Comparison of ENCODE assay signal across 8 cellular contexts in genomic region chr1:109931189-109931672, GRCh38. TPM values are rescaled to one million over a fixed set of nuclear protein-coding genes. Genes with fewer than 3 reads are reported as not detected.
DNase-seq lines count a peak whose midpoint lies in the region; ATAC-seq and TF ChIP-seq lines count a peak whose summit lies in the region.

No MANE protein-coding gene starts in this region.

- no peak overlapping the region for H3K9ac ChIP-seq in fibroblast of lung (ENCODE audit: insufficient read depth, low read length)

- in situ Hi-C loops in Caki2 (cut with HindIII; ENCODE audit: low pct_unique_long_range_greater_than_20kb, low sequenced_read_pairs) = no loop called here

- TF ChIP-seq CTCF in Peyer's patch (IDR thresholded peaks at IDR 0.05) (peak in 1 of 6 experiments; percentile 7), fibroblast of lung (conservative IDR thresholded peaks at IDR 0.05 in 1 of 2, IDR thresholded peaks at IDR 0.05 in 1 of 2; ENCODE audit: low read depth in 1 of 2, low read length in 2 of 2) (no peak)

- H3K4me3 Mint-ChIP-seq in activated CD4-positive, alpha-beta memory T cell treated with anti-CD3 and anti-CD28 coated beads, Interleukin-2, amount 10 ng/mL, durations not matched to agents 7 days and 5 days = no peak overlapping the region
- no peak overlapping the region for H3K4me3 Mint-ChIP-seq in naive thymus-derived CD4-positive, alpha-beta T cell

- H3K27ac Mint-ChIP-seq in activated CD4-positive, alpha-beta memory T cell treated with anti-CD3 and anti-CD28 coated beads, Interleukin-2, amount 10 ng/mL, durations not matched to agents 7 days and 5 days = no peak overlapping the region
- H3K27ac Mint-ChIP-seq in naive thymus-derived CD4-positive, alpha-beta T cell = no peak overlapping the region

- DNase-seq in Caki2 (ENCODE audit: low read depth) (peak; percentile 83), Peyer's patch (peak in 1 of 3 donors; percentile 72), fibroblast of lung (ENCODE audit: low read depth in 2 of 2) (peak; percentile 80 to 85), myocyte (ENCODE audit: low read depth) (peak; percentile 85)
- DNase-seq in activated CD4-positive, alpha-beta memory T cell treated with anti-CD3 and anti-CD28 coated beads, Interleukin-2, amount 10 ng/mL, durations not matched to agents 7 days and 5 days = no peak
- DNase-seq in naive thymus-derived CD4-positive, alpha-beta T cell = no peak

- H3K36me3 ChIP-seq in Peyer's patch (peaks cover 0 to 24% (median 0%) of the 10 kb centered on the region in 3 donors), fibroblast of lung (ENCODE audit: control insufficient read depth, insufficient read depth, low read length) (peaks cover 17% of the 10 kb centered on the region)
- H3K36me3 ChIP-seq in naive thymus-derived CD4-positive, alpha-beta T cell (ENCODE audit: control insufficient read depth in 2 of 3, insufficient read depth in 3 of 3, low read length in 3 of 3) = peaks cover 0 to 5% (median 0%) of the 10 kb centered on the region in 3 experiments

- ATAC-seq in HG02623 (IDR thresholded peaks at IDR 0.05; ENCODE audit: unreplicated experiment) = no peak
- ATAC-seq in naive thymus-derived CD4-positive, alpha-beta T cell = no peak
- ATAC-seq in GM18907 (IDR thresholded peaks at IDR 0.05; ENCODE audit: unreplicated experiment) = no peak

- H3K36me3 Mint-ChIP-seq in activated CD4-positive, alpha-beta memory T cell treated with anti-CD3 and anti-CD28 coated beads, Interleukin-2, amount 10 ng/mL, durations not matched to agents 7 days and 5 days (ENCODE audit: low read depth) = peaks cover 43% of the 10 kb centered on the region
- peaks cover 6 to 26% (median 11%) of the 10 kb centered on the region in 5 donors for H3K36me3 Mint-ChIP-seq in naive thymus-derived CD4-positive, alpha-beta T cell

- peak overlapping the region; percentile 3 to 78 (median 52) for H3K27ac ChIP-seq in Peyer's patch
- no peak overlapping the region for H3K27ac ChIP-seq in fibroblast of lung (ENCODE audit: insufficient read depth, low read length)
- H3K27ac ChIP-seq in naive thymus-derived CD4-positive, alpha-beta T cell (ENCODE audit: low read depth, low read length) = no peak overlapping the region

- peaks cover 24% of the 10 kb centered on the region for H3K4me1 Mint-ChIP-seq in activated CD4-positive, alpha-beta memory T cell treated with anti-CD3 and anti-CD28 coated beads, Interleukin-2, amount 10 ng/mL, durations not matched to agents 7 days and 5 days
- peaks cover 0 to 13% (median 0%) of the 10 kb centered on the region in 7 donors for H3K4me1 Mint-ChIP-seq in naive thymus-derived CD4-positive, alpha-beta T cell

- no peaks in the 10 kb centered on the region for H4K20me1 ChIP-seq in fibroblast of lung (ENCODE audit: control insufficient read depth, extremely low read depth, insufficient read depth, low read length)

- peak overlapping the region; percentile 32 for H3K4me2 ChIP-seq in fibroblast of lung (ENCODE audit: extremely low read depth, insufficient read depth, low read length)

- H3K4me1 ChIP-seq in Peyer's patch (peaks cover 0 to 71% (median 10%) of the 10 kb centered on the region in 4 donors), fibroblast of lung (ENCODE audit: control insufficient read depth, extremely low read depth, insufficient read depth, low read length) (peaks cover 26% of the 10 kb centered on the region)
- H3K4me1 ChIP-seq in naive thymus-derived CD4-positive, alpha-beta T cell (ENCODE audit: control insufficient read depth in 2 of 2, insufficient read depth in 2 of 2, low read length in 2 of 2) = no peaks in the 10 kb centered on the region

- H3K4me3 ChIP-seq in Peyer's patch (no peak overlapping the region), fibroblast of lung (replicated peaks in 1 of 4; ENCODE audit: control extremely low read depth in 1 of 4, insufficient read depth in 1 of 4, low read depth in 3 of 4, low read length in 4 of 4) (no peak overlapping the region)
- no peak overlapping the region for H3K4me3 ChIP-seq in naive thymus-derived CD4-positive, alpha-beta T cell (ENCODE audit: low read length)

- no peaks in the 10 kb centered on the region for H3K79me2 ChIP-seq in fibroblast of lung (ENCODE audit: control insufficient read depth, insufficient read depth, low read length)

- no peaks in the 10 kb centered on the region for H3K9me3 ChIP-seq in Peyer's patch
- H3K9me3 ChIP-seq in fibroblast of lung (ENCODE audit: control insufficient read depth, insufficient read depth, low read depth, low read length) = no peaks in the 10 kb centered on the region
- H3K9me3 ChIP-seq in naive thymus-derived CD4-positive, alpha-beta T cell (ENCODE audit: control insufficient read depth in 2 of 3, low read length in 3 of 3) = no peaks in the 10 kb centered on the region

- H3K27me3 Mint-ChIP-seq in activated CD4-positive, alpha-beta memory T cell treated with anti-CD3 and anti-CD28 coated beads, Interleukin-2, amount 10 ng/mL, durations not matched to agents 7 days and 5 days = peaks cover 9% of the 10 kb centered on the region
- H3K27me3 Mint-ChIP-seq in naive thymus-derived CD4-positive, alpha-beta T cell = no peaks in the 10 kb centered on the region

- intact Hi-C loops in naive thymus-derived CD4-positive, alpha-beta T cell (cut with micrococcal nuclease) = no loop called here

- CTCF ChIA-PET in activated CD4-positive, alpha-beta memory T cell treated with anti-CD3 and anti-CD28 coated beads, Interleukin-2, amount 10 ng/mL, durations not matched to agents 7 days and 5 days (lab: Charles Lee) = interaction anchor here (0.8 kb wide), 1 partner anchor 154 kb away, joined by 5 read pairs; no protein-coding TSS in a partner anchor
- CTCF ChIA-PET in naive thymus-derived CD4-positive, alpha-beta T cell (lab: Charles Lee) = no interaction called here

- H3K9me3 Mint-ChIP-seq in activated CD4-positive, alpha-beta memory T cell treated with anti-CD3 and anti-CD28 coated beads, Interleukin-2, amount 10 ng/mL, durations not matched to agents 7 days and 5 days = peaks cover 7% of the 10 kb centered on the region
- peaks cover 0 to 11% (median 8%) of the 10 kb centered on the region in 11 donors for H3K9me3 Mint-ChIP-seq in naive thymus-derived CD4-positive, alpha-beta T cell

- no peak for TF ChIP-seq POLR2A in Peyer's patch (IDR thresholded peaks at IDR 0.05)

- no peak overlapping the region for H2AFZ ChIP-seq in fibroblast of lung (ENCODE audit: low read length)

- POLR2A ChIA-PET in activated CD4-positive, alpha-beta memory T cell treated with anti-CD3 and anti-CD28 coated beads, Interleukin-2, amount 10 ng/mL, durations not matched to agents 7 days and 5 days (lab: Charles Lee) = interaction anchor here (1.1 to 2.6 kb wide), 5 partner anchors 11 to 154 kb away, joined by 4 to 8 read pairs (median 5); no protein-coding TSS in a partner anchor
- POLR2A ChIA-PET in naive thymus-derived CD4-positive, alpha-beta T cell (lab: Charles Lee) = interaction anchor here (0.5 kb wide), 1 partner anchor 193 kb away, joined by 4 read pairs; no protein-coding TSS in a partner anchor

- H3K27me3 ChIP-seq in Peyer's patch (no peaks in the 10 kb centered on the region), fibroblast of lung (ENCODE audit: control insufficient read depth, insufficient read depth, low read length) (no peaks in the 10 kb centered on the region)
- no peaks in the 10 kb centered on the region for H3K27me3 ChIP-seq in naive thymus-derived CD4-positive, alpha-beta T cell (ENCODE audit: control insufficient read depth in 2 of 2, insufficient read depth in 2 of 2, low read length in 2 of 2)

RNA-seq across cellular contexts. Expression of gene CSF1, which starts 20.6 kb away (rescaled TPM):
- total RNA-seq in Caki2 (2014; rRNA removed; shearing (Covaris generic); ENCODE audit: low replicate concordance) = 13.8 and 42.1 TPM in 2 replicates
- total RNA-seq in Peyer's patch (10 to 100 TPM in 3 of 4 donors, 1 to 10 TPM in 1; 8.9 to 49.5 (median 26.6) TPM), fibroblast of lung (29.0 and 48.9 TPM in 2 replicates), myocyte (33.8 and 34.9 TPM in 2 replicates)
- polyA plus RNA-seq in fibroblast of lung = 28.6 and 40.4 TPM in 2 replicates
- 23.3 and 29.5 TPM in 2 replicates for polyA plus RNA-seq in fibroblast of lung (2012)
- polyA minus RNA-seq in fibroblast of lung (ENCODE audit: low replicate concordance) = 36.1 and 52.1 TPM in 2 replicates
- 21.0 TPM for polyA plus RNA-seq in myocyte (2012)
- total RNA-seq in activated CD4-positive, alpha-beta memory T cell treated with anti-CD3 and anti-CD28 coated beads, Interleukin-2, amount 10 ng/mL, durations not matched to agents 7 days and 5 days = 10 to 100 TPM; 89.4 to 94.2 TPM
- total RNA-seq in naive thymus-derived CD4-positive, alpha-beta T cell = 100 to 1,000 TPM in 1 of 5 experiments, 10 to 100 TPM in 1, 1 to 10 TPM in 3; 1.4 to 125 (median 5.9) TPM
- polyA plus RNA-seq in naive thymus-derived CD4-positive, alpha-beta T cell = 1 to 10 TPM in 1 of 2 donors, under 1 TPM in 1; 0.94 to 2.2 TPM

RNA-seq across cellular contexts. Expression of gene AHCYL1, which starts 53.3 kb away (rescaled TPM):
- 18.3 and 26.3 TPM in 2 replicates for total RNA-seq in Caki2 (2014; rRNA removed; shearing (Covaris generic); ENCODE audit: low replicate concordance)
- total RNA-seq in Peyer's patch (10 to 100 TPM; 51.2 to 96.4 (median 80.9) TPM), fibroblast of lung (60.1 and 70.5 TPM in 2 replicates), myocyte (36.3 and 41.5 TPM in 2 replicates)
- polyA plus RNA-seq in fibroblast of lung = 73.4 and 83.3 TPM in 2 replicates
- polyA plus RNA-seq in fibroblast of lung (2012) = 59.5 and 77.1 TPM in 2 replicates
- polyA minus RNA-seq in fibroblast of lung (ENCODE audit: low replicate concordance) = 116 and 133 TPM in 2 replicates
- 90.9 TPM for polyA plus RNA-seq in myocyte (2012)
- total RNA-seq in activated CD4-positive, alpha-beta memory T cell treated with anti-CD3 and anti-CD28 coated beads, Interleukin-2, amount 10 ng/mL, durations not matched to agents 7 days and 5 days = 10 to 100 TPM; 56.5 to 57.0 TPM
- total RNA-seq in naive thymus-derived CD4-positive, alpha-beta T cell = 10 to 100 TPM; 16.6 to 60.1 (median 37.1) TPM
- polyA plus RNA-seq in naive thymus-derived CD4-positive, alpha-beta T cell = 10 to 100 TPM; 41.3 to 47.6 TPM

Comparison
In these comparisons a context has a peak if more than half of its experiments do, and no peak if none do; other contexts are left out.
1. DNase-seq: peak in Caki2 (single experiment), fibroblast of lung (2 of 2) and myocyte (single experiment); none in activated CD4-positive, alpha-beta memory T cell treated with anti-CD3 and anti-CD28 coated beads, Interleukin-2, amount 10 ng/mL, durations not matched to agents 7 days and 5 days (single experiment) and naive thymus-derived CD4-positive, alpha-beta T cell (0 of 9).
2. H3K27ac ChIP-seq: peak in Peyer's patch (4 of 4); none in fibroblast of lung (single experiment) and naive thymus-derived CD4-positive, alpha-beta T cell (single experiment).